Comparison of ENCODE assay signal across 1 cellular context in genomic region chr15:59360305-59360704, GRCh38.
TF ChIP-seq lines count a peak whose summit lies in the region.

No MANE protein-coding gene starts in this region.

TF ChIP-seq in HepG2, 621 proteins besides CTCF, POLR2A, EP300 and RAD21 (continued from another document):
- TF ChIP-seq, protein P1, sequence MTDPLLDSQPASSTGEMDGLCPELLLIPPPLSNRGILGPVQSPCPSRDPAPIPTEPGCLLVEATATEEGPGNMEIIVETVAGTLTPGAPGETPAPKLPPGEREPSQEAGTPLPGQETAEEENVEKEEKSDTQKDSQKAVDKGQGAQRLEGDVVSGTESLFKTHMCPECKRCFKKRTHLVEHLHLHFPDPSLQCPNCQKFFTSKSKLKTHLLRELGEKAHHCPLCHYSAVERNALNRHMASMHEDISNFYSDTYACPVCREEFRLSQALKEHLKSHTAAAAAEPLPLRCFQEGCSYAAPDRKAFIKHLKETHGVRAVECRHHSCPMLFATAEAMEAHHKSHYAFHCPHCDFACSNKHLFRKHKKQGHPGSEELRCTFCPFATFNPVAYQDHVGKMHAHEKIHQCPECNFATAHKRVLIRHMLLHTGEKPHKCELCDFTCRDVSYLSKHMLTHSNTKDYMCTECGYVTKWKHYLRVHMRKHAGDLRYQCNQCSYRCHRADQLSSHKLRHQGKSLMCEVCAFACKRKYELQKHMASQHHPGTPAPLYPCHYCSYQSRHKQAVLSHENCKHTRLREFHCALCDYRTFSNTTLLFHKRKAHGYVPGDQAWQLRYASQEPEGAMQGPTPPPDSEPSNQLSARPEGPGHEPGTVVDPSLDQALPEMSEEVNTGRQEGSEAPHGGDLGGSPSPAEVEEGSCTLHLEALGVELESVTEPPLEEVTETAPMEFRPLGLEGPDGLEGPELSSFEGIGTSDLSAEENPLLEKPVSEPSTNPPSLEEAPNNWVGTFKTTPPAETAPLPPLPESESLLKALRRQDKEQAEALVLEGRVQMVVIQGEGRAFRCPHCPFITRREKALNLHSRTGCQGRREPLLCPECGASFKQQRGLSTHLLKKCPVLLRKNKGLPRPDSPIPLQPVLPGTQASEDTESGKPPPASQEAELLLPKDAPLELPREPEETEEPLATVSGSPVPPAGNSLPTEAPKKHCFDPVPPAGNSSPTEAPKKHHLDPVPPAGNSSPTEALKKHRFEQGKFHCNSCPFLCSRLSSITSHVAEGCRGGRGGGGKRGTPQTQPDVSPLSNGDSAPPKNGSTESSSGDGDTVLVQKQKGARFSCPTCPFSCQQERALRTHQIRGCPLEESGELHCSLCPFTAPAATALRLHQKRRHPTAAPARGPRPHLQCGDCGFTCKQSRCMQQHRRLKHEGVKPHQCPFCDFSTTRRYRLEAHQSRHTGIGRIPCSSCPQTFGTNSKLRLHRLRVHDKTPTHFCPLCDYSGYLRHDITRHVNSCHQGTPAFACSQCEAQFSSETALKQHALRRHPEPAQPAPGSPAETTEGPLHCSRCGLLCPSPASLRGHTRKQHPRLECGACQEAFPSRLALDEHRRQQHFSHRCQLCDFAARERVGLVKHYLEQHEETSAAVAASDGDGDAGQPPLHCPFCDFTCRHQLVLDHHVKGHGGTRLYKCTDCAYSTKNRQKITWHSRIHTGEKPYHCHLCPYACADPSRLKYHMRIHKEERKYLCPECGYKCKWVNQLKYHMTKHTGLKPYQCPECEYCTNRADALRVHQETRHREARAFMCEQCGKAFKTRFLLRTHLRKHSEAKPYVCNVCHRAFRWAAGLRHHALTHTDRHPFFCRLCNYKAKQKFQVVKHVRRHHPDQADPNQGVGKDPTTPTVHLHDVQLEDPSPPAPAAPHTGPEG (CRISPR knock-in tag; IDR thresholded peaks at IDR 0.05) = no peak
- no peak for TF ChIP-seq MYNN (CRISPR knock-in tag; IDR thresholded peaks at IDR 0.05; ENCODE audit: low read depth)
